In the genomic region with DNA sequence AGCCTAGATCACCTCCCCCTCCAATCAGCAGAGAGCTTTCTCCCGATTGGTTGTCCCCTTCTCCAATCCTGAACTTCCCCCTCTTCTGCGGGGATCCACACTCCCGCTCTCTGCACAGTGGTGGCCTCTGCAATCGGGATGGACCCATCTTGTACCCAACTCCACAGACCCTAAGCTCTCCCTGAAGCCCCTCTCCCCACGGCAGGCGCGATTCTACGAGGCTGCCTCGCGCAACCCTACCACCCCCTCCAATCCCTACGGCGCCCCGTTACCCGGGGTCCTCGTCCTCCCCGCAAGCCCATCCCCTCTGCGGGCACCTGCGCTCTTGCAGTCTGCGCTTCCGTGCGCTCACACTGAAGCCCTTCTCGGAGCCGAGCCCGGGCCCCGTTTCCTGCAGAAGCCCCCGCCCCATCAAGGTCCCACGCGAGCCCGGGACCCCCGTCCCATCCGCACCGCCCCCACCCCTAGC, we compare ENCODE assay signal across 8 cellular contexts. TPM values are rescaled to one million over a fixed set of nuclear protein-coding genes. Genes with fewer than 3 reads are reported as not detected.
DNase-seq lines count a peak whose midpoint lies in the region; ATAC-seq lines count a peak whose summit lies in the region.

No MANE protein-coding gene starts in this region.

- DNase-seq in NCI-H82 treated with DMSO at 0.1 percent for 48 hours (lab: John Stamatoyannopoulos, UW; ENCODE audit: unreplicated experiment) (peak; percentile 92), medulla oblongata (ENCODE audit: extremely low spot score) (peak; percentile 93)
- DNase-seq in activated CD8-positive, alpha-beta T cell treated with anti-CD3 and anti-CD28 coated beads, Interleukin-2, amount 10 ng/mL, durations not matched to agents 7 days and 5 days: peak; percentile 90
- DNase-seq in effector memory CD4-positive, alpha-beta T cell: peak; percentile 38 to 71 (median 49)
- peak; percentile 25 for DNase-seq in stimulated activated CD8-positive, alpha-beta memory T cell treated with anti-CD3 and anti-CD28 coated beads, Interleukin-12 subunit alpha, Interleukin-12 subunit beta, amount 100 ng/mL, for 1 hour (ENCODE audit: low read depth)

- H3K4me2 ChIP-seq in BLaER1: peak overlapping the region; percentile 81

- peak overlapping the region; percentile 87 for H3K9ac ChIP-seq in BLaER1

- H3K27me3 Mint-ChIP-seq in activated CD8-positive, alpha-beta T cell treated with anti-CD3 and anti-CD28 coated beads, Interleukin-2, amount 10 ng/mL, durations not matched to agents 7 days and 5 days (ENCODE audit: low read depth): no peaks in the 10 kb centered on the region

- H3K4me1 Mint-ChIP-seq in activated CD8-positive, alpha-beta T cell treated with anti-CD3 and anti-CD28 coated beads, Interleukin-2, amount 10 ng/mL, durations not matched to agents 7 days and 5 days (ENCODE audit: low read depth): peaks cover 21% of the 10 kb centered on the region

- H3K4me3 Mint-ChIP-seq in activated CD8-positive, alpha-beta T cell treated with anti-CD3 and anti-CD28 coated beads, Interleukin-2, amount 10 ng/mL, durations not matched to agents 7 days and 5 days: peak overlapping the region; percentile 94

- peaks cover 17% of the 10 kb centered on the region for H3K4me1 ChIP-seq in BLaER1
- H3K4me1 ChIP-seq in effector memory CD4-positive, alpha-beta T cell (ENCODE audit: control insufficient read depth, insufficient read depth, low read length, poor library complexity, severe bottlenecking): peaks cover 10% of the 10 kb centered on the region

- POLR2A ChIA-PET in activated CD8-positive, alpha-beta T cell treated with anti-CD3 and anti-CD28 coated beads, Interleukin-2, amount 10 ng/mL, durations not matched to agents 7 days and 5 days (lab: Charles Lee): interaction anchor here (0.6 to 1.5 kb wide), 9 partner anchors 11 to 1605 kb away, joined by 3 to 7 read pairs (median 4); partner anchors contain the start of genes SAE1 and ZC3H4

- peaks cover 43% of the 10 kb centered on the region for H4K20me1 ChIP-seq in BLaER1

- peak overlapping the region; percentile 97 for H3K4me3 ChIP-seq in BLaER1
- H3K4me3 ChIP-seq in effector memory CD4-positive, alpha-beta T cell (ENCODE audit: insufficient read depth, low read depth, low read length, poor library complexity, severe bottlenecking): peak overlapping the region; percentile 92

- H3K9me3 Mint-ChIP-seq in activated CD8-positive, alpha-beta T cell treated with anti-CD3 and anti-CD28 coated beads, Interleukin-2, amount 10 ng/mL, durations not matched to agents 7 days and 5 days (ENCODE audit: insufficient read depth): no peaks in the 10 kb centered on the region

- H3K9me3 ChIP-seq in BLaER1: no peaks in the 10 kb centered on the region
- no peaks in the 10 kb centered on the region for H3K9me3 ChIP-seq in effector memory CD4-positive, alpha-beta T cell (ENCODE audit: control insufficient read depth, low read length)

- H3K36me3 ChIP-seq in BLaER1: peaks cover 43% of the 10 kb centered on the region
- no peaks in the 10 kb centered on the region for H3K36me3 ChIP-seq in effector memory CD4-positive, alpha-beta T cell (ENCODE audit: control insufficient read depth, insufficient read depth, low read length)

- H3K36me3 Mint-ChIP-seq in activated CD8-positive, alpha-beta T cell treated with anti-CD3 and anti-CD28 coated beads, Interleukin-2, amount 10 ng/mL, durations not matched to agents 7 days and 5 days (ENCODE audit: low read depth): peaks cover 2% of the 10 kb centered on the region

- peak overlapping the region; percentile 95 for H3K27ac Mint-ChIP-seq in activated CD8-positive, alpha-beta T cell treated with anti-CD3 and anti-CD28 coated beads, Interleukin-2, amount 10 ng/mL, durations not matched to agents 7 days and 5 days

- ATAC-seq in GM19328 (IDR thresholded peaks at IDR 0.05; ENCODE audit: unreplicated experiment) (peak; percentile 35), HG03571 (IDR thresholded peaks at IDR 0.05; ENCODE audit: unreplicated experiment) (peak; percentile 25)
- peak; percentile 68 for ATAC-seq in activated CD8-positive, alpha-beta T cell treated with anti-CD3 and anti-CD28 coated beads, Interleukin-2, amount 10 ng/mL, durations not matched to agents 7 days and 5 days

- H3K27me3 ChIP-seq in BLaER1: no peaks in the 10 kb centered on the region
- no peaks in the 10 kb centered on the region for H3K27me3 ChIP-seq in effector memory CD4-positive, alpha-beta T cell (replicated peaks; ENCODE audit: control insufficient read depth, insufficient read depth, low read length, poor library complexity, severe bottlenecking)

- CTCF ChIA-PET in activated CD8-positive, alpha-beta T cell treated with anti-CD3 and anti-CD28 coated beads, Interleukin-2, amount 10 ng/mL, durations not matched to agents 7 days and 5 days (lab: Charles Lee): interaction anchor here (0.9 to 1.7 kb wide), 5 partner anchors 11 to 65 kb away, joined by 3 to 13 read pairs (median 3); partner anchors contain the start of gene ZC3H4

- H3K27ac ChIP-seq in BLaER1: peak overlapping the region; percentile 81
- H3K27ac ChIP-seq in effector memory CD4-positive, alpha-beta T cell (ENCODE audit: insufficient read depth, low read length, poor library complexity, severe bottlenecking): peak overlapping the region; percentile 63

RNA-seq across cellular contexts. Expression of gene TMEM160, which starts 0.5 kb away (rescaled TPM):
- 10 to 100 TPM; 74.4 to 76.8 TPM for total RNA-seq in activated CD8-positive, alpha-beta T cell treated with anti-CD3 and anti-CD28 coated beads, Interleukin-2, amount 10 ng/mL, durations not matched to agents 7 days and 5 days

RNA-seq across cellular contexts. Expression of gene NPAS1, which starts 28.3 kb away (rescaled TPM):
- not detected for total RNA-seq in activated CD8-positive, alpha-beta T cell treated with anti-CD3 and anti-CD28 coated beads, Interleukin-2, amount 10 ng/mL, durations not matched to agents 7 days and 5 days

Comparison
In these comparisons a context has a peak if more than half of its experiments do, and no peak if none do; other contexts are left out.
1. Peak in every context shown above with its lines: DNase-seq, ATAC-seq, H3K4me3 ChIP-seq and H3K27ac ChIP-seq.
2. DNase-seq: peak in every context shown above with its lines; median percentile 93 in medulla oblongata; 92 in NCI-H82 treated with DMSO at 0.1 percent for 48 hours; 90 in activated CD8-positive, alpha-beta T cell treated with anti-CD3 and anti-CD28 coated beads, Interleukin-2, amount 10 ng/mL, durations not matched to agents 7 days and 5 days; 49 in effector memory CD4-positive, alpha-beta T cell; 25 in stimulated activated CD8-positive, alpha-beta memory T cell treated with anti-CD3 and anti-CD28 coated beads, Interleukin-12 subunit alpha, Interleukin-12 subunit beta, amount 100 ng/mL, for 1 hour.